Comparison of ENCODE assay signal across 8 cellular contexts in the genomic region with DNA sequence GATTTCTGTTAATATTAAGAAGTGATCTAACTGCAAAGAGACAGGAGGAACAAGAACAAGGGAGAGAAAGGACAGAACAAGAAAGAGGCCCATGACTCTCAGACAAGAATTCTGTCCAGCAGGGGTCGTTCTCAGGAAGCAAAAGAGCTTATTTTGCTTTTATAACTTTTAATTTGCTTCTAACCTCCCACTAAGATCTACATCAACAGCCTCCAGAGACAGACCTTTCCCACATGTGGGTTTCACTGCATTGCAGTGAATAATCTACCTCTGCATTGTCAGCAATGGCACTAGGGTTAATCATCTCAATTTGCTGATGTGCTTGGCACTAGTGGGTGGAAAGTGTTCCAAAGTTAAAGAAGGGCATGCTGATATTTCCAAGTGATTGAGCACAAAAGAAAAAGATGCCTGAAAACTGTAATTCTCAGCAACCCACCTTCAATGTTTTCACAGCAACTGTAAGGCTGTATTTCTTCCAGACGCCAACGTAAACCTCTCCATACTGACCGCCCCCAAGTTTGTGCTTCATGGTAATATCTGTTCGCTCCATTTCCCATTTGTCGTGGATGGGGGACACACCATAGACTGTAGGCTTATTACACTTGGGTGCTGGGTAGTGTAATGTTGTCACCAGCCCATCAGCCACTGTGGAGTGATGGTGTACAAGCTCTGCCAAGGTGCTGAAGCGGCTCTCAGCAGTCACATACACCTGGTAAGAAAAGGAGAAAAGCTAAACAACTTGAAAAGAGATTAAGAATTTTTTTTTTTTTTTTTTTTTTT. TPM values are rescaled to one million over a fixed set of nuclear protein-coding genes. Genes with fewer than 3 reads are reported as not detected.
DNase-seq lines count a peak whose midpoint lies in the region; ATAC-seq and TF ChIP-seq lines count a peak whose summit lies in the region.

No MANE protein-coding gene starts in this region.

- H3K4me3 Mint-ChIP-seq in T-cell, result no peak overlapping the region
- H3K4me3 Mint-ChIP-seq in endodermal cell, result no peak overlapping the region
- no peak overlapping the region for H3K4me3 Mint-ChIP-seq in naive B cell

- H3K27ac Mint-ChIP-seq in T-cell (no peak overlapping the region), endodermal cell (no peak overlapping the region), naive B cell (peak overlapping the region in 1 of 6 donors; percentile 39)

- H3K9me3 ChIP-seq in endodermal cell (ENCODE audit: control insufficient read depth, low read length), result no peaks in the 10 kb centered on the region

- H3K36me3 ChIP-seq in BJ (ENCODE audit: control insufficient read depth, insufficient read depth, low read length) (peaks cover 15% of the 10 kb centered on the region), endodermal cell (ENCODE audit: control insufficient read depth, insufficient read depth, low read length) (peaks cover 61% of the 10 kb centered on the region)

- no peak for DNase-seq in BJ (ENCODE audit: low read depth)
- peak; percentile 48 for DNase-seq in HCEC 1CT
- DNase-seq in T-cell, result peak in 25 of 34 experiments; percentile 3 to 55 (median 32)
- DNase-seq in endodermal cell, result peak; percentile 66
- peak; percentile 31 for DNase-seq in naive B cell

- H3K27ac ChIP-seq in endodermal cell (ENCODE audit: low read depth, low read length), result no peak overlapping the region

- peaks cover 37% of the 10 kb centered on the region for H3K36me3 Mint-ChIP-seq in T-cell
- H3K36me3 Mint-ChIP-seq in endodermal cell (ENCODE audit: low read depth), result peaks cover 55% of the 10 kb centered on the region
- peaks cover 0 to 6% of the 10 kb centered on the region in 2 donors for H3K36me3 Mint-ChIP-seq in naive B cell

- 82 to 88% methylated on average over 4 to 7 of the region's 7 CpGs for WGBS in endodermal cell (ENCODE audit: insufficient coverage in 1 of 2, insufficient read length in 1 of 2), 2 experiments

- peak in 3 of 4 experiments; percentile 20 to 52 (median 47) for ATAC-seq in T-cell (replicated peaks in 1 of 4)
- peak; percentile 28 to 33 for ATAC-seq in naive B cell (ENCODE audit: low read depth in 2 of 2)
- ATAC-seq in GM19395 (IDR thresholded peaks at IDR 0.05; ENCODE audit: unreplicated experiment), result no peak
- no peak for ATAC-seq in GM18868 (IDR thresholded peaks at IDR 0.05; ENCODE audit: unreplicated experiment)
- ATAC-seq in HG03342 (IDR thresholded peaks at IDR 0.05; ENCODE audit: unreplicated experiment), result no peak

- H3K4me3 ChIP-seq in BJ (ENCODE audit: low read depth, low read length), result no peak overlapping the region
- no peak overlapping the region for H3K4me3 ChIP-seq in endodermal cell (ENCODE audit: low read length)

- no peaks in the 10 kb centered on the region for H3K27me3 Mint-ChIP-seq in T-cell
- H3K27me3 Mint-ChIP-seq in endodermal cell (ENCODE audit: insufficient read depth), result no peaks in the 10 kb centered on the region
- H3K27me3 Mint-ChIP-seq in naive B cell, result no peaks in the 10 kb centered on the region

- H3K4me1 Mint-ChIP-seq in T-cell (peaks cover 0 to 4% (median 3%) of the 10 kb centered on the region in 3 donors), endodermal cell (no peaks in the 10 kb centered on the region), naive B cell (peaks cover 7 to 8% (median 8%) of the 10 kb centered on the region in 3 donors)

- no peaks in the 10 kb centered on the region for H3K9me3 Mint-ChIP-seq in T-cell
- H3K9me3 Mint-ChIP-seq in endodermal cell, result no peaks in the 10 kb centered on the region
- H3K9me3 Mint-ChIP-seq in naive B cell, result no peaks in the 10 kb centered on the region

- no peak overlapping the region for H3K9ac ChIP-seq in endodermal cell (ENCODE audit: extremely low read depth, low read length, poor library complexity, severe bottlenecking)

- CTCF ChIA-PET in BJ (lab: Yijun Ruan, JAX) (interaction anchor here (0.6 to 3.2 kb wide), 34 partner anchors 9 to 703 kb away, joined by 3 to 32 read pairs (median 4); no protein-coding TSS in a partner anchor), T-cell (lab: Charles Lee) (interaction anchor here (0.6 to 2.0 kb wide), 22 partner anchors 8 to 854 kb away, joined by 3 to 13 read pairs (median 4); partner anchors contain the start of genes SOAT1 (in 2 of the 2) and AXDND1 (in 1 of the 2))

- TF ChIP-seq CTCF in BJ (IDR thresholded peaks at IDR 0.05; ENCODE audit: insufficient read depth, low read depth, low read length), result peak; percentile 62
- peak; percentile 83 for TF ChIP-seq CTCF in endodermal cell (conservative IDR thresholded peaks at IDR 0.05)

- POLR2A ChIA-PET in BJ (lab: Charles Lee) (no interaction called here), T-cell (lab: Charles Lee) (interaction anchor here (0.5 to 0.6 kb wide), 2 partner anchors 246 to 249 kb away, joined by 3 read pairs; no protein-coding TSS in a partner anchor)

- no peaks in the 10 kb centered on the region for H3K27me3 ChIP-seq in BJ (ENCODE audit: control insufficient read depth, insufficient read depth, low read length)
- no peaks in the 10 kb centered on the region for H3K27me3 ChIP-seq in endodermal cell (ENCODE audit: control insufficient read depth, insufficient read depth, low read length, poor library complexity, severe bottlenecking)

- no peaks in the 10 kb centered on the region for H3K4me1 ChIP-seq in endodermal cell (ENCODE audit: control insufficient read depth, insufficient read depth, low read length)

RNA-seq across cellular contexts. Expression of gene TOR3A, which starts 39.5 kb away (rescaled TPM):
- polyA plus RNA-seq in BJ (2011; rRNA removed) (25.7 and 30.8 TPM in 2 replicates), naive B cell (ENCODE audit: low read depth in 6 of 6) (10 to 100 TPM; 54.6 to 75.3 (median 59.3) TPM)
- 28.5 and 37.1 TPM in 2 replicates for polyA minus RNA-seq in BJ (2011; rRNA and poly(A)+ RNA removed)
- total RNA-seq in T-cell (10 to 100 TPM; 19.1 to 30.6 (median 23.7) TPM), endodermal cell (10 to 100 TPM; 23.4 to 24.7 TPM)
- polyA plus RNA-seq in endodermal cell (2013, experiment 1 of 2), result 13.7 TPM
- 11.6 TPM for polyA plus RNA-seq in endodermal cell (2013, experiment 2 of 2)

Comparison
In these comparisons a context has a peak if more than half of its experiments do, and no peak if none do; other contexts are left out.
1. ATAC-seq: peak in T-cell (3 of 4) and naive B cell (2 of 2); none in GM19395 (single experiment), GM18868 (single experiment) and HG03342 (single experiment).